In genomic region chr11:59224419-59224928, GRCh38 we compare ENCODE assay signal across 12 cellular contexts. TPM values are rescaled to one million over a fixed set of nuclear protein-coding genes. Genes with fewer than 3 reads are reported as not detected.
DNase-seq lines count a peak whose midpoint lies in the region; ATAC-seq and TF ChIP-seq lines count a peak whose summit lies in the region.
"Had no signal": no experiment of that assay in that cellular context is flagged by ENCODE, and none has a peak within 500 bp of the region (broad histone marks: within the 10 kb centered on the region; RNA-seq: fewer than 3 reads in every experiment).

No MANE protein-coding gene starts in this region.

- peak overlapping the region in 2 of 3 donors; percentile 14 to 71 for H3K27ac Mint-ChIP-seq in IgD-negative memory B cell

- no peak for TF ChIP-seq EP300 in gastroesophageal sphincter (IDR thresholded peaks at IDR 0.05)

- no peak for DNase-seq in activated T-cell treated with anti-CD3 and anti-CD28 coated beads, Interleukin-2, amount 50 U/mL, for 4 hours
- DNase-seq in activated T-cell treated with anti-CD3 and anti-CD28 coated beads, Interleukin-2, amount 50 U/mL, for 48 hours, result no peak
- no peak for DNase-seq in upper lobe of right lung
- no peak for DNase-seq in NCI-H524 (lab: John Stamatoyannopoulos, UW)
- DNase-seq in NCI-H345 (lab: John Stamatoyannopoulos, UW), result no peak
- DNase-seq: H7; mesendoderm; NK-92 treated with Interleukin-12 subunit alpha and Interleukin-12 subunit beta, amount 100 ng/mL, for 24 hours had no signal

- peaks cover 11% of the 10 kb centered on the region for H3K4me1 Mint-ChIP-seq in activated T-cell treated with anti-CD3 and anti-CD28 coated beads, Interleukin-2, amount 50 U/mL, for 4 hours (ENCODE audit: low read depth)
- H3K4me1 Mint-ChIP-seq in IgD-negative memory B cell, result peaks cover 28 to 37% (median 31%) of the 10 kb centered on the region in 3 donors

- H3K9me3 ChIP-seq in gastroesophageal sphincter (no peaks in the 10 kb centered on the region), upper lobe of right lung (no peaks in the 10 kb centered on the region)

- H3K27me3 Mint-ChIP-seq in activated T-cell treated with anti-CD3 and anti-CD28 coated beads, Interleukin-2, amount 50 U/mL, for 4 hours (ENCODE audit: low read depth), result peaks cover 4% of the 10 kb centered on the region
- H3K27me3 Mint-ChIP-seq in IgD-negative memory B cell, result peaks cover 4% of the 10 kb centered on the region

- H3K4me3 ChIP-seq in gastroesophageal sphincter, result no peak overlapping the region
- H3K4me3 ChIP-seq in upper lobe of right lung, result no peak overlapping the region

- H3K36me3 Mint-ChIP-seq in activated T-cell treated with anti-CD3 and anti-CD28 coated beads, Interleukin-2, amount 50 U/mL, for 4 hours (ENCODE audit: insufficient read depth), result no peaks in the 10 kb centered on the region
- no peaks in the 10 kb centered on the region for H3K36me3 Mint-ChIP-seq in IgD-negative memory B cell

- peak; percentile 23 to 46 for ATAC-seq in activated T-cell treated with anti-CD3 and anti-CD28 coated beads, Interleukin-2, amount 50 U/mL, for 4 hours
- peak; percentile 84 for ATAC-seq in gastroesophageal sphincter
- peak; percentile 77 for ATAC-seq in upper lobe of right lung
- no peak for ATAC-seq in HG03196 (IDR thresholded peaks at IDR 0.05; ENCODE audit: unreplicated experiment)

- peak overlapping the region in 3 of 4 donors; percentile 55 to 69 (median 60) for H3K27ac ChIP-seq in gastroesophageal sphincter
- H3K27ac ChIP-seq in upper lobe of right lung, result peak overlapping the region; percentile 67

- intact Hi-C loops in upper lobe of right lung (cut with DNase I), result no loop called here

- peaks cover 0 to 30% (median 6%) of the 10 kb centered on the region in 3 donors for H3K4me1 ChIP-seq in gastroesophageal sphincter
- H3K4me1 ChIP-seq in upper lobe of right lung, result peaks cover 38% of the 10 kb centered on the region

- no peak overlapping the region for H3K4me3 Mint-ChIP-seq in activated T-cell treated with anti-CD3 and anti-CD28 coated beads, Interleukin-2, amount 50 U/mL, for 4 hours
- H3K4me3 Mint-ChIP-seq in IgD-negative memory B cell, result peak overlapping the region in 1 of 4 donors; percentile 5

- H3K9me3 Mint-ChIP-seq in activated T-cell treated with anti-CD3 and anti-CD28 coated beads, Interleukin-2, amount 50 U/mL, for 4 hours, result no peaks in the 10 kb centered on the region
- H3K9me3 Mint-ChIP-seq in IgD-negative memory B cell, result peaks cover 0 to 2% (median 0%) of the 10 kb centered on the region in 3 donors

- H3K27me3 ChIP-seq in gastroesophageal sphincter (no peaks in the 10 kb centered on the region), upper lobe of right lung (no peaks in the 10 kb centered on the region)

- TF ChIP-seq CTCF in gastroesophageal sphincter (IDR thresholded peaks at IDR 0.05), result no peak
- TF ChIP-seq CTCF in upper lobe of right lung (IDR thresholded peaks at IDR 0.05), result no peak

- no peaks in the 10 kb centered on the region for H3K36me3 ChIP-seq in gastroesophageal sphincter
- no peaks in the 10 kb centered on the region for H3K36me3 ChIP-seq in upper lobe of right lung

- 28 to 29% methylated on average over 4 of the region's 4 CpGs for WGBS in gastroesophageal sphincter (ENCODE audit: low coverage in 1 of 2), 2 donors

- TF ChIP-seq POLR2A in gastroesophageal sphincter (IDR thresholded peaks at IDR 0.05), result no peak

RNA-seq across cellular contexts. Expression of gene MPEG1, which starts 11.7 kb away (rescaled TPM):
- total RNA-seq in activated T-cell treated with anti-CD3 and anti-CD28 coated beads, Interleukin-2, amount 50 U/mL, for 4 hours, result under 1 TPM; 0.18 to 0.52 (median 0.18) TPM
- polyA plus RNA-seq in IgD-negative memory B cell, result 51.8 TPM
- 10 to 100 TPM in 2 of 4 donors, 1 to 10 TPM in 2; 3.6 to 35.5 (median 11.4) TPM for total RNA-seq in gastroesophageal sphincter
- total RNA-seq in upper lobe of right lung, result 34.1 TPM
- total RNA-seq: H7 had no signal
- polyA plus RNA-seq: AG04450 had no signal

RNA-seq across cellular contexts. Expression of gene DTX4, which starts 52.5 kb away (rescaled TPM):
- under 1 TPM; 0.18 to 0.82 (median 0.21) TPM for total RNA-seq in activated T-cell treated with anti-CD3 and anti-CD28 coated beads, Interleukin-2, amount 50 U/mL, for 4 hours
- polyA plus RNA-seq in IgD-negative memory B cell, result 4.5 TPM
- total RNA-seq in gastroesophageal sphincter (1 to 10 TPM; 2.0 to 6.8 (median 6.2) TPM), upper lobe of right lung (43.1 TPM)
